ENCODE assay signal across 8 cellular contexts in the genomic region with DNA sequence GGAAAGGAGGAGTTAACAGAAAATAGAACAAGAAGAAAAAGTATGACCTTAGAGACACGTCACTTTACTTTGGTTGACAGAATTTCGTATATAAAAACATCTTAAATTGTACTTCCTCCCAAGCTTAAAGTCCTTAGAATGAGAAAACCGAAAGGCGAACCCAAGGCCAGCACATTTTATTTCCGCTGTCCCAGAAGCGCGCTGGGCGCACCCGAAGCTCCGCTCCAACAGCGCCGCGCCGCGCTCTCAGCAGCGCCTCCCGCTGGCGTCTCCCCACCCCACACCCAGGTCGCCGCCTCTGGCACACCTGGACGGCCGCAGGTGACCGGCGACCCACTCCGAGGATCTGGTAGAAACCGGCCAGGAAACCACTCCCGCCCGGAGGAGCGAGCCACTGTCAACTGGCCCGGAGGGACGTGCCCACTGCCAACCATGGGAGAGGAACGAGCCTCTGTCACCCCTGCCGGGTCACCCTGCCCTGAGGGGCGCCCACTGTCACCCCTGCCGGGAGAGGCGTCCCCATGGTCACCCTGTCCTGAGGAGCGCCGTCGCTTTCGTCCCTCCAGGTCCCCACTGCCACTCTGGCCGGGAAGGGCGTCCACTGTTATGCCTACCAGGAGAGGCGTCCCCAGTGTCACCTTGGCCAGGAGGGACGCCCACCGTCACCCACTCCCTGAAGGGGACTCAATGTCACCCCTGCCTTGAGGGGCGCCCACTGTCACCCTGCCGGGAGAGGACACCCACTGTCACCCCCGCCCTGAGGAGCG. TPM values are rescaled to one million over a fixed set of nuclear protein-coding genes. Genes with fewer than 3 reads are reported as not detected.
DNase-seq lines count a peak whose midpoint lies in the region; ATAC-seq and TF ChIP-seq lines count a peak whose summit lies in the region.

No MANE protein-coding gene starts in this region.

- H2BK15ac ChIP-seq in neuronal stem cell (ENCODE audit: low read length) = no peak overlapping the region

- H4K8ac ChIP-seq in neuronal stem cell (ENCODE audit: low read depth, low read length) = no peak overlapping the region

- CTCF ChIA-PET in Caco-2 (lab: Charles Lee) = interaction anchor here (0.6 to 1.5 kb wide), 5 partner anchors 14 to 39 kb away, joined by 3 to 9 read pairs (median 3); partner anchors contain the start of gene SFT2D1

- H3K4me3 Mint-ChIP-seq in Caco-2 (ENCODE audit: unreplicated experiment) = peak overlapping the region; percentile 76

- no peak overlapping the region for H3K4ac ChIP-seq in neuronal stem cell (ENCODE audit: low read length)

- no peak overlapping the region for H3K27ac ChIP-seq in neuronal stem cell (replicated peaks; ENCODE audit: low read length)
- peak overlapping the region; percentile 95 for H3K27ac ChIP-seq in suprapubic skin

- no peaks in the 10 kb centered on the region for H3K27me3 Mint-ChIP-seq in Caco-2 (ENCODE audit: insufficient read depth, unreplicated experiment)

- no peak overlapping the region for H4K91ac ChIP-seq in neuronal stem cell (ENCODE audit: low read depth, low read length, poor library complexity)

- H3K4me3 ChIP-seq in Caco-2 (ENCODE audit: low read depth, low read length) = peak overlapping the region; percentile 86
- H3K4me3 ChIP-seq in neuronal stem cell (ENCODE audit: low read length in 2 of 2) = peak overlapping the region; percentile 60 to 95
- H3K4me3 ChIP-seq in suprapubic skin = peak overlapping the region; percentile 75

- peaks cover 1% of the 10 kb centered on the region for H3K4me1 Mint-ChIP-seq in Caco-2 (ENCODE audit: low read depth, unreplicated experiment)

- TF ChIP-seq POLR2A in suprapubic skin (IDR thresholded peaks at IDR 0.05) = no peak

- peak overlapping the region; percentile 77 for H3K9ac ChIP-seq in neuronal stem cell (ENCODE audit: low read depth, low read length, poor library complexity)

- H3K14ac ChIP-seq in neuronal stem cell (ENCODE audit: low read length) = peak overlapping the region; percentile 71

- H2AK5ac ChIP-seq in neuronal stem cell (ENCODE audit: low read depth, low read length) = no peak overlapping the region

- H3K79me1 ChIP-seq in neuronal stem cell (ENCODE audit: low read depth, low read length) = peaks cover 8% of the 10 kb centered on the region

- peak overlapping the region; percentile 85 for H3K23ac ChIP-seq in neuronal stem cell (ENCODE audit: low read depth, low read length, poor library complexity)

- POLR2A ChIA-PET in Caco-2 (lab: Charles Lee) = no interaction called here

- no CpG with 5 or more reads among the region's 49 CpGs for WGBS in neuronal stem cell (ENCODE audit: extremely low coverage in 2 of 2, insufficient read length in 2 of 2, insufficient replicate concordance in 1 of 2), 2 donors
- under 1% methylated on average over 30 of the region's 49 CpGs for WGBS in suprapubic skin

- no peak overlapping the region for H2BK5ac ChIP-seq in neuronal stem cell (ENCODE audit: low read length)

- TF ChIP-seq CTCF in Caco-2 (IDR thresholded peaks at IDR 0.05; ENCODE audit: insufficient read depth in 1 of 2, low read depth in 1 of 2, low read length in 1 of 2, severe bottlenecking in 1 of 2, unreplicated experiment in 1 of 2) (peak; percentile 85 to 88), suprapubic skin (IDR thresholded peaks at IDR 0.05) (peak; percentile 43 to 76)

- peak overlapping the region; percentile 57 for H3K18ac ChIP-seq in neuronal stem cell (ENCODE audit: low read length)

- H3K27me3 ChIP-seq in Caco-2 (replicated peaks; ENCODE audit: control insufficient read depth, insufficient read depth, low read length) (no peaks in the 10 kb centered on the region), neuronal stem cell (ENCODE audit: control insufficient read depth in 3 of 3, insufficient read depth in 3 of 3, low read depth in 1 of 3, low read length in 3 of 3) (peaks cover 0 to 2% (median 0%) of the 10 kb centered on the region in 3 experiments), suprapubic skin (no peaks in the 10 kb centered on the region)

- H3K9me3 Mint-ChIP-seq in Caco-2 (ENCODE audit: unreplicated experiment) = no peaks in the 10 kb centered on the region

- peaks cover 5% of the 10 kb centered on the region for H3K36me3 Mint-ChIP-seq in Caco-2 (ENCODE audit: insufficient read depth, unreplicated experiment)

- H2AFZ ChIP-seq in neuronal stem cell (ENCODE audit: low read length) = peak overlapping the region; percentile 96

- H3K9me3 ChIP-seq in Caco-2 (no peaks in the 10 kb centered on the region), neuronal stem cell (replicated peaks in 1 of 2; ENCODE audit: control insufficient read depth in 2 of 2, insufficient read depth in 1 of 2, low read depth in 1 of 2, low read length in 2 of 2) (no peaks in the 10 kb centered on the region), suprapubic skin (no peaks in the 10 kb centered on the region)

- ATAC-seq in GM19452 (IDR thresholded peaks at IDR 0.05; ENCODE audit: unreplicated experiment) (peak; percentile 48), HG03565 (IDR thresholded peaks at IDR 0.05; ENCODE audit: unreplicated experiment) (peak; percentile 32)

- intact Hi-C loops in Caco-2 (cut with micrococcal nuclease; ENCODE audit: unreplicated experiment) = loop anchor here (1.0 to 10.0 kb wide), 4 partner anchors 40 to 613 kb away; partner anchors contain the start of genes CEP43, PRR18 and SFT2D1

- H3K4me1 ChIP-seq in Caco-2 = peaks cover 9% of the 10 kb centered on the region; the same call in 1 of the 2 replicates
- H3K4me1 ChIP-seq in neuronal stem cell (ENCODE audit: control insufficient read depth in 2 of 2, insufficient read depth in 1 of 2, low read depth in 1 of 2, low read length in 2 of 2) = peaks cover 0 to 2% of the 10 kb centered on the region in 2 donors
- peaks cover 18% of the 10 kb centered on the region for H3K4me1 ChIP-seq in suprapubic skin

- H3K27ac Mint-ChIP-seq in Caco-2 (ENCODE audit: unreplicated experiment) = peak overlapping the region; percentile 79

- TF ChIP-seq EP300 in suprapubic skin (IDR thresholded peaks at IDR 0.05) = no peak

- H2BK12ac ChIP-seq in neuronal stem cell (ENCODE audit: low read length) = peak overlapping the region; percentile 4

- no peaks in the 10 kb centered on the region; the same call in 1 of the 2 replicates for H3K36me3 ChIP-seq in Caco-2 (ENCODE audit: control insufficient read depth, insufficient read depth, low read length)
- no peaks in the 10 kb centered on the region for H3K36me3 ChIP-seq in neuronal stem cell (replicated peaks in 1 of 2; ENCODE audit: control insufficient read depth in 2 of 2, insufficient read depth in 2 of 2, low read length in 2 of 2)
- H3K36me3 ChIP-seq in suprapubic skin = no peaks in the 10 kb centered on the region

- H2BK120ac ChIP-seq in neuronal stem cell (ENCODE audit: low read depth, low read length) = no peak overlapping the region

- H3K4me2 ChIP-seq in neuronal stem cell (ENCODE audit: insufficient read depth, low read length, poor library complexity, severe bottlenecking) = peak overlapping the region; percentile 99

- peak; percentile 79 to 90 for DNase-seq in Caco-2
- DNase-seq in OCI-M1 (lab: John Stamatoyannopoulos, UW) = peak; percentile 89
- peak; percentile 46 for DNase-seq in activated T-helper 1 cell treated with Interleukin-2 at 50 U/mL for 16 hours (ENCODE audit: low read depth)
- DNase-seq in fibroblast of the conjunctiva (ENCODE audit: low read depth) = peak; percentile 6
- DNase-seq in neuronal stem cell (ENCODE audit: low spot score) = peak; percentile 20
- peak in 1 of 2 donors; percentile 76 for DNase-seq in suprapubic skin (ENCODE audit: low spot score in 2 of 2)

- BruUV-seq in Caco-2 (replicated peaks; lab: Mats Ljungman, UMichigan) = no TSS peak

RNA-seq across cellular contexts. Expression of gene MPC1, which starts 0.8 kb away (rescaled TPM):
- 19.7 and 20.4 TPM in 2 replicates for total RNA-seq in Caco-2 (2022)
- 20.2 TPM for polyA plus RNA-seq in neuronal stem cell (2013, experiment 1 of 2)
- polyA plus RNA-seq in neuronal stem cell (2013, experiment 2 of 2) = 21.1 TPM
- total RNA-seq in suprapubic skin = 10 to 100 TPM; 31.9 to 54.0 (median 42.5) TPM

RNA-seq across cellular contexts. Expression of gene SFT2D1, which starts 39.6 kb away (rescaled TPM):
- total RNA-seq in Caco-2 (2022) = 44.3 and 48.1 TPM in 2 replicates
- polyA plus RNA-seq in neuronal stem cell (2013, experiment 1 of 2) = 48.2 TPM
- 48.4 TPM for polyA plus RNA-seq in neuronal stem cell (2013, experiment 2 of 2)
- 10 to 100 TPM; 26.0 to 55.0 (median 33.2) TPM for total RNA-seq in suprapubic skin
